ENCODE assay signal across 1 cellular context in genomic region chr10:118568327-118568848, GRCh38.
TF ChIP-seq lines count a peak whose summit lies in the region.

No MANE protein-coding gene starts in this region.

TF ChIP-seq in HCT116, 20 proteins besides CTCF, POLR2A, EP300 and RAD21 (continued from another document):
- TF ChIP-seq SRF (IDR thresholded peaks at IDR 0.05; ENCODE audit: low read depth) = no peak
